17 cellular contexts compared by ENCODE assay signal in genomic region chr17:13704333-13704732, GRCh38.
DNase-seq lines count a peak whose midpoint lies in the region; ATAC-seq and TF ChIP-seq lines count a peak whose summit lies in the region.
"Had no signal": no experiment of that assay in that cellular context is flagged by ENCODE, and none has a peak within 500 bp of the region (broad histone marks: within the 10 kb centered on the region; RNA-seq: fewer than 3 reads in every experiment).

No MANE protein-coding gene starts in this region.

- H3K36me3 ChIP-seq in RWPE2 (ENCODE audit: low read depth) (no peaks in the 10 kb centered on the region), neuronal stem cell (replicated peaks in 1 of 2; ENCODE audit: control insufficient read depth in 2 of 2, insufficient read depth in 2 of 2, low read length in 2 of 2) (no peaks in the 10 kb centered on the region)
- H3K36me3 ChIP-seq: cardiac muscle cell, pancreas had no signal

- TF ChIP-seq CTCF in RWPE2 (IDR thresholded peaks at IDR 0.05; ENCODE audit: poor library complexity, severe bottlenecking) (no peak), fibroblast of mammary gland (conservative IDR thresholded peaks at IDR 0.05; ENCODE audit: control insufficient read depth, insufficient read depth, low read depth, low read length) (no peak)

- no peak overlapping the region for H3K23ac ChIP-seq in neuronal stem cell (ENCODE audit: low read depth, low read length, poor library complexity)

- DNase-seq in GM03348 (ENCODE audit: low spot score) (peak; percentile 28), RWPE2 (ENCODE audit: low spot score) (no peak), fibroblast of mammary gland (ENCODE audit: low read depth) (peak; percentile 81), skeletal muscle cell (ENCODE audit: low read depth) (peak; percentile 52), neuronal stem cell (ENCODE audit: low spot score) (no peak), COLO668 (lab: John Stamatoyannopoulos, UW; ENCODE audit: unreplicated experiment) (no peak)
- DNase-seq: activated B cell treated with CpG ODN at 0.5 μM for 24 hours, activated gamma-delta T cell, GF-D8, kidney, NCI-H1417 treated with DMSO at 0.1 percent for 48 hours, NCI-H345, pancreas, testis had no signal

- no peak overlapping the region for H3K18ac ChIP-seq in neuronal stem cell (ENCODE audit: low read length)

- H3K4me3 ChIP-seq in RWPE2 (ENCODE audit: severe bottlenecking) (no peak overlapping the region), fibroblast of mammary gland (ENCODE audit: control insufficient read depth, low read depth, low read length) (no peak overlapping the region), skeletal muscle cell (ENCODE audit: low read depth, low read length) (no peak overlapping the region), neuronal stem cell (ENCODE audit: low read length in 2 of 2) (no peak overlapping the region)
- H3K4me3 ChIP-seq: cardiac muscle cell, pancreas, testis had no signal

- no peak overlapping the region for H4K8ac ChIP-seq in neuronal stem cell (ENCODE audit: low read depth, low read length)

- no peak overlapping the region for H3K4ac ChIP-seq in neuronal stem cell (ENCODE audit: low read length)

- H3K4me2 ChIP-seq in neuronal stem cell (ENCODE audit: insufficient read depth, low read length, poor library complexity, severe bottlenecking) = no peak overlapping the region

- H3K9me3 ChIP-seq in RWPE2 (ENCODE audit: severe bottlenecking) = no peaks in the 10 kb centered on the region
- H3K9me3 ChIP-seq in neuronal stem cell (replicated peaks in 1 of 2; ENCODE audit: control insufficient read depth in 2 of 2, insufficient read depth in 1 of 2, low read depth in 1 of 2, low read length in 2 of 2) = no peaks in the 10 kb centered on the region
- H3K9me3 ChIP-seq: pancreas, testis had no signal

- no peak overlapping the region for H3K9ac ChIP-seq in neuronal stem cell (ENCODE audit: low read depth, low read length, poor library complexity)

- H4K91ac ChIP-seq in neuronal stem cell (ENCODE audit: low read depth, low read length, poor library complexity) = no peak overlapping the region

- H3K79me1 ChIP-seq in neuronal stem cell (ENCODE audit: low read depth, low read length) = no peaks in the 10 kb centered on the region

- no peak overlapping the region for H2AFZ ChIP-seq in neuronal stem cell (ENCODE audit: low read length)

- no peak overlapping the region for H2BK12ac ChIP-seq in neuronal stem cell (ENCODE audit: low read length)

- no peak overlapping the region for H2BK5ac ChIP-seq in neuronal stem cell (ENCODE audit: low read length)

- no peak overlapping the region for H2AK5ac ChIP-seq in neuronal stem cell (ENCODE audit: low read depth, low read length)

- H3K27me3 ChIP-seq in RWPE2 (ENCODE audit: insufficient read depth, poor library complexity, severe bottlenecking) (no peaks in the 10 kb centered on the region), neuronal stem cell (ENCODE audit: control insufficient read depth in 3 of 3, insufficient read depth in 3 of 3, low read depth in 1 of 3, low read length in 3 of 3) (no peaks in the 10 kb centered on the region)
- H3K27me3 ChIP-seq: cardiac muscle cell, pancreas, testis had no signal

- H3K27ac ChIP-seq in RWPE2 (ENCODE audit: poor library complexity, severe bottlenecking) = no peak overlapping the region
- no peak overlapping the region for H3K27ac ChIP-seq in neuronal stem cell (replicated peaks; ENCODE audit: low read length)
- H3K27ac ChIP-seq: cardiac muscle cell, pancreas, testis had no signal

- no peak overlapping the region for H2BK120ac ChIP-seq in neuronal stem cell (ENCODE audit: low read depth, low read length)

- H3K4me1 ChIP-seq in RWPE2 (ENCODE audit: insufficient read depth, poor library complexity, severe bottlenecking) = no peaks in the 10 kb centered on the region
- H3K4me1 ChIP-seq in neuronal stem cell (ENCODE audit: control insufficient read depth in 2 of 2, insufficient read depth in 1 of 2, low read depth in 1 of 2, low read length in 2 of 2) = peaks cover 0 to 2% of the 10 kb centered on the region in 2 donors
- H3K4me1 ChIP-seq: pancreas, testis had no signal

- WGBS in neuronal stem cell (ENCODE audit: extremely low coverage in 2 of 2, insufficient read length in 2 of 2, insufficient replicate concordance in 1 of 2), 2 donors = no CpG with 5 or more reads among the region's 1 CpG

- H2BK15ac ChIP-seq in neuronal stem cell (ENCODE audit: low read length) = no peak overlapping the region

- peak; percentile 65 for ATAC-seq in RWPE2 (ENCODE audit: low read depth)
- no peak for ATAC-seq in HG03565 (IDR thresholded peaks at IDR 0.05; ENCODE audit: unreplicated experiment)
- ATAC-seq in HG03025 (IDR thresholded peaks at IDR 0.05; ENCODE audit: low FRiP score, unreplicated experiment) = no peak
- ATAC-seq: pancreas had no signal

- H3K14ac ChIP-seq in neuronal stem cell (ENCODE audit: low read length) = no peak overlapping the region

Comparison
In these comparisons a context has a peak if more than half of its experiments do, and no peak if none do; other contexts are left out.
1. DNase-seq: peak in GM03348 (single experiment), fibroblast of mammary gland (single experiment) and skeletal muscle cell (single experiment); none in RWPE2 (single experiment), neuronal stem cell (single experiment) and COLO668 (single experiment).